ENCODE assay signal across 14 cellular contexts in genomic region chr6:72363844-72364740, GRCh38.
DNase-seq lines count a peak whose midpoint lies in the region; ATAC-seq and TF ChIP-seq lines count a peak whose summit lies in the region.
"Had no signal": no experiment of that assay in that cellular context is flagged by ENCODE, and none has a peak within 500 bp of the region (broad histone marks: within the 10 kb centered on the region; RNA-seq: fewer than 3 reads in every experiment).

No MANE protein-coding gene starts in this region.

- no peaks in the 10 kb centered on the region for H3K36me3 Mint-ChIP-seq in mesothelial cell of epicardium
- H3K36me3 Mint-ChIP-seq in CD4-positive, alpha-beta T cell (ENCODE audit: low read depth) = no peaks in the 10 kb centered on the region
- H3K36me3 Mint-ChIP-seq: activated naive CD4-positive, alpha-beta T cell treated with anti-CD3 and anti-CD28 coated beads, Interleukin-2, amount 10 ng/mL, durations not matched to agents 7 days and 5 days; natural killer cell treated with Interleukin-12 subunit alpha and Interleukin-12 subunit beta and Interleukin-15 and Interleukin-18, amount 100 ng/mL, for 72 hours had no signal

- peak; percentile 93 for DNase-seq in AG10803 (ENCODE audit: low read depth)
- peak; percentile 99 for DNase-seq in M059J (ENCODE audit: low read depth)
- peak; percentile 75 for DNase-seq in choroid plexus epithelial cell (ENCODE audit: low read depth)
- no peak for DNase-seq in mesothelial cell of epicardium (ENCODE audit: low spot score in 2 of 2, unreplicated experiment in 2 of 2)
- no peak for DNase-seq in esophagus muscularis mucosa (ENCODE audit: extremely low spot score)
- no peak for DNase-seq in CD4-positive, alpha-beta T cell
- DNase-seq in UCSD-AML1 (lab: John Stamatoyannopoulos, UW; ENCODE audit: unreplicated experiment) = no peak
- no peak for DNase-seq in OCI-LY7 (ENCODE audit: low spot score)
- DNase-seq: activated naive CD4-positive, alpha-beta T cell treated with anti-CD3 and anti-CD28 coated beads, Interleukin-2, amount 10 ng/mL, durations not matched to agents 7 days and 5 days; Caco-2; KG1; WERI-Rb-1 had no signal

- H3K79me2 ChIP-seq in OCI-LY7 (ENCODE audit: insufficient read depth, low read depth, low read length) = no peaks in the 10 kb centered on the region

- H3K27ac ChIP-seq in esophagus muscularis mucosa (replicated peaks in 1 of 4) = peak overlapping the region in 2 of 4 donors; percentile 19 to 70
- no peak overlapping the region for H3K27ac ChIP-seq in CD4-positive, alpha-beta T cell (ENCODE audit: low read depth, low read length)
- H3K27ac ChIP-seq in OCI-LY7 (ENCODE audit: low read depth, low read length, poor library complexity, severe bottlenecking) = no peak overlapping the region
- H3K27ac ChIP-seq: WERI-Rb-1 had no signal

- intact Hi-C loops in esophagus muscularis mucosa (cut with DNase I) (no loop called here), OCI-LY7 (cut with micrococcal nuclease; ENCODE audit: unreplicated experiment) (no loop called here)
- intact Hi-C loops in CD4-positive, alpha-beta T cell (cut with DNase I, micrococcal nuclease) = no loop called here

- no peaks in the 10 kb centered on the region for H3K27me3 ChIP-seq in esophagus muscularis mucosa
- H3K27me3 ChIP-seq in CD4-positive, alpha-beta T cell (ENCODE audit: control insufficient read depth, insufficient read depth, low read length) = no peaks in the 10 kb centered on the region

- no peak for TF ChIP-seq EP300 in esophagus muscularis mucosa (IDR thresholded peaks at IDR 0.05)

- H3K4me3 ChIP-seq in AG10803 (ENCODE audit: low read length) (no peak overlapping the region), choroid plexus epithelial cell (ENCODE audit: low read depth, low read length) (no peak overlapping the region), esophagus muscularis mucosa (no peak overlapping the region), OCI-LY7 (ENCODE audit: low read depth, low read length, poor library complexity, severe bottlenecking) (no peak overlapping the region)

- POLR2A ChIA-PET in CD4-positive, alpha-beta T cell (lab: Charles Lee) = no interaction called here
- POLR2A ChIA-PET in OCI-LY7 (lab: Charles Lee) = interaction anchor here (0.6 kb wide), 1 partner anchor 987 kb away, joined by 6 read pairs; no protein-coding TSS in a partner anchor

- no peak overlapping the region for H3K4me2 ChIP-seq in OCI-LY7 (ENCODE audit: low read length)

- 78% methylated on average over 7 of the region's 7 CpGs for WGBS in esophagus muscularis mucosa

- no peak overlapping the region for H3K4me3 Mint-ChIP-seq in mesothelial cell of epicardium
- no peak overlapping the region for H3K4me3 Mint-ChIP-seq in CD4-positive, alpha-beta T cell
- H3K4me3 Mint-ChIP-seq: activated naive CD4-positive, alpha-beta T cell treated with anti-CD3 and anti-CD28 coated beads, Interleukin-2, amount 10 ng/mL, durations not matched to agents 7 days and 5 days; natural killer cell treated with Interleukin-12 subunit alpha and Interleukin-12 subunit beta and Interleukin-15 and Interleukin-18, amount 100 ng/mL, for 72 hours had no signal

- peaks cover 27% of the 10 kb centered on the region for H3K4me1 Mint-ChIP-seq in mesothelial cell of epicardium
- H3K4me1 Mint-ChIP-seq in CD4-positive, alpha-beta T cell (ENCODE audit: low read depth) = no peaks in the 10 kb centered on the region
- H3K4me1 Mint-ChIP-seq: activated naive CD4-positive, alpha-beta T cell treated with anti-CD3 and anti-CD28 coated beads, Interleukin-2, amount 10 ng/mL, durations not matched to agents 7 days and 5 days had no signal

- no peak overlapping the region for H2AFZ ChIP-seq in OCI-LY7 (ENCODE audit: low read length)

- H3K9me3 ChIP-seq in esophagus muscularis mucosa (no peaks in the 10 kb centered on the region), OCI-LY7 (ENCODE audit: low read length) (no peaks in the 10 kb centered on the region)
- H3K9me3 ChIP-seq in CD4-positive, alpha-beta T cell (ENCODE audit: control insufficient read depth, low read length) = no peaks in the 10 kb centered on the region
- H3K9me3 ChIP-seq: Caco-2 had no signal

- no peaks in the 10 kb centered on the region for H3K27me3 Mint-ChIP-seq in mesothelial cell of epicardium (ENCODE audit: low read depth)
- H3K27me3 Mint-ChIP-seq in CD4-positive, alpha-beta T cell = peaks cover 15% of the 10 kb centered on the region

- H3K4me1 ChIP-seq in esophagus muscularis mucosa = peaks cover 0 to 31% (median 18%) of the 10 kb centered on the region in 4 donors
- no peaks in the 10 kb centered on the region for H3K4me1 ChIP-seq in OCI-LY7 (ENCODE audit: insufficient read depth, low read length, poor library complexity, severe bottlenecking)
- H3K4me1 ChIP-seq: Caco-2 had no signal

- BruUV-seq in OCI-LY7 (replicated peaks; lab: Mats Ljungman, UMichigan) = no TSS peak

- no peak for TF ChIP-seq POLR2A in esophagus muscularis mucosa (IDR thresholded peaks at IDR 0.05; ENCODE audit: low read depth)

- H4K20me1 ChIP-seq in OCI-LY7 (ENCODE audit: insufficient read depth, low read length) = no peaks in the 10 kb centered on the region

- H3K27ac Mint-ChIP-seq in mesothelial cell of epicardium = peak overlapping the region; percentile 55
- no peak overlapping the region for H3K27ac Mint-ChIP-seq in CD4-positive, alpha-beta T cell
- H3K27ac Mint-ChIP-seq: activated naive CD4-positive, alpha-beta T cell treated with anti-CD3 and anti-CD28 coated beads, Interleukin-2, amount 10 ng/mL, durations not matched to agents 7 days and 5 days; natural killer cell treated with Interleukin-12 subunit alpha and Interleukin-12 subunit beta and Interleukin-15 and Interleukin-18, amount 100 ng/mL, for 72 hours had no signal

- no peaks in the 10 kb centered on the region for H3K36me3 ChIP-seq in esophagus muscularis mucosa
- no peaks in the 10 kb centered on the region for H3K36me3 ChIP-seq in OCI-LY7 (ENCODE audit: insufficient read depth, low read length)
- H3K36me3 ChIP-seq: WERI-Rb-1 had no signal

- ATAC-seq in CD4-positive, alpha-beta T cell (ENCODE audit: poor library complexity) = no peak
- ATAC-seq: esophagus mucosa; natural killer cell treated with Interleukin-12 subunit alpha and Interleukin-12 subunit beta and Interleukin-15 and Interleukin-18, amount 100 ng/mL, for 72 hours had no signal

- H3K9me3 Mint-ChIP-seq in mesothelial cell of epicardium = no peaks in the 10 kb centered on the region
- H3K9me3 Mint-ChIP-seq in CD4-positive, alpha-beta T cell = no peaks in the 10 kb centered on the region
- H3K9me3 Mint-ChIP-seq: activated naive CD4-positive, alpha-beta T cell treated with anti-CD3 and anti-CD28 coated beads, Interleukin-2, amount 10 ng/mL, durations not matched to agents 7 days and 5 days; natural killer cell treated with Interleukin-12 subunit alpha and Interleukin-12 subunit beta and Interleukin-15 and Interleukin-18, amount 100 ng/mL, for 72 hours had no signal

- no peaks in the 10 kb centered on the region for H3K9me2 ChIP-seq in OCI-LY7 (ENCODE audit: insufficient read depth, low read length)

- TF ChIP-seq CTCF in AG10803 (conservative IDR thresholded peaks at IDR 0.05; ENCODE audit: low read length) (no peak), choroid plexus epithelial cell (conservative IDR thresholded peaks at IDR 0.05; ENCODE audit: low read depth, low read length) (no peak), mesothelial cell of epicardium (IDR thresholded peaks at IDR 0.05; ENCODE audit: unreplicated experiment) (no peak), esophagus muscularis mucosa (IDR thresholded peaks at IDR 0.05) (no peak), OCI-LY7 (conservative IDR thresholded peaks at IDR 0.05; ENCODE audit: low read length) (no peak)
- no peak for TF ChIP-seq CTCF in CD4-positive, alpha-beta T cell (IDR thresholded peaks at IDR 0.05)

- CTCF ChIA-PET in CD4-positive, alpha-beta T cell (lab: Charles Lee) = no interaction called here
- CTCF ChIA-PET in OCI-LY7 (lab: Charles Lee; ENCODE audit: unreplicated experiment) = no interaction called here

Comparison
In these comparisons a context has a peak if more than half of its experiments do, and no peak if none do; other contexts are left out.
1. DNase-seq: peak in AG10803 (single experiment), M059J (single experiment) and choroid plexus epithelial cell (single experiment); none in mesothelial cell of epicardium (0 of 2), esophagus muscularis mucosa (single experiment), CD4-positive, alpha-beta T cell (0 of 10), UCSD-AML1 (single experiment) and OCI-LY7 (single experiment).